13 cellular contexts compared by ENCODE assay signal in the genomic region with DNA sequence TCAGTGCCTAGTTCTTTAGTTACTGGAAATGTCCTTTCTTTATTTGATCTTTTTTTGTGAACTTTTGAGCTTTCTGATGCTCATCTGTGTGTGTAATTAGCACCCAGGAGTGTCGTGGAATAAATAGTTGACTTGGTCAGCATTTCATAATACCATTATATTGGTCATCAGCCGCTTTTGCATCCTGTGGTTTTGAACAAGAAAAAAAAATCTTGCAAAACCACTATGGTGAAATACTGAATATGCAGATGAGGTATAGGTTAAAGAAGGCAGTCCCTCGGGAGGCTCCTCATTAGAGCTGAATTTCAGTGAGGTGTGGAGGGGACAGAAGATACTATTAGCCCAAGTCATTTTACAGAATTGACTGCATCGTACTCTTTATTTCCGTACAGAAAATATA.
DNase-seq lines count a peak whose midpoint lies in the region; ATAC-seq, FAIRE-seq and TF ChIP-seq lines count a peak whose summit lies in the region.
"Had no signal": no experiment of that assay in that cellular context is flagged by ENCODE, and none has a peak within 500 bp of the region (broad histone marks: within the 10 kb centered on the region; RNA-seq: fewer than 3 reads in every experiment).

No MANE protein-coding gene starts in this region.

- TF ChIP-seq CTCF in A673 (conservative IDR thresholded peaks at IDR 0.05; ENCODE audit: low read depth, low read length), result no peak
- TF ChIP-seq CTCF in GM12878 (IDR thresholded peaks at IDR 0.05 in 2 of 3, conservative IDR thresholded peaks at IDR 0.05 in 1 of 3; ENCODE audit: control insufficient read depth in 2 of 3, extremely low read depth in 1 of 3, insufficient read depth in 1 of 3, low read depth in 3 of 3, low read length in 3 of 3), result no peak

- DNase-seq in A673 (ENCODE audit: low spot score) (peak; percentile 7), M059J (ENCODE audit: low read depth) (peak; percentile 65), GM12878 (ENCODE audit: low read depth, low spot score) (no peak), sciatic nerve (ENCODE audit: low spot score) (no peak), HUDEP-2 (lab: John Stamatoyannopoulos, UW; ENCODE audit: unreplicated experiment in 76 of 76) (no peak), T-helper 1 cell (no peak), urothelium cell line (ENCODE audit: low spot score) (no peak)
- DNase-seq: activated T-cell treated with anti-CD3 and anti-CD28 coated beads, Interleukin-2, amount 50 U/mL, for 72 hours; NCI-H1048; pancreas had no signal

- TF ChIP-seq RAD21 in GM12878 (IDR thresholded peaks at IDR 0.05; ENCODE audit: insufficient read depth, low read depth, low read length), result no peak

- no peak for TF ChIP-seq EP300 in GM12878 (IDR thresholded peaks at IDR 0.05; ENCODE audit: borderline replicate concordance in 1 of 2, control insufficient read depth in 1 of 2, low read depth in 2 of 2, low read length in 2 of 2)

- H3K4me1 ChIP-seq in A673 (ENCODE audit: insufficient read depth, low read length, poor library complexity, severe bottlenecking) (peaks cover 8% of the 10 kb centered on the region), GM12878 (ENCODE audit: control insufficient read depth, insufficient read depth, low read length) (no peaks in the 10 kb centered on the region), mucosa of rectum (ENCODE audit: control insufficient read depth in 2 of 2, insufficient read depth in 2 of 2, low read length in 2 of 2) (peaks cover 10 to 16% of the 10 kb centered on the region in 2 donors)

- CTCF ChIA-PET in A673 (lab: Charles Lee) (no interaction called here), GM12878 (lab: Yijun Ruan, JAX) (interaction anchor here (0.7 to 1.1 kb wide), 3 partner anchors 27 to 82 kb away, joined by 3 read pairs; no protein-coding TSS in a partner anchor)

- SMC1A ChIA-PET in GM12878 (lab: Charles Lee; ENCODE audit: uncharacterized antibody, unreplicated experiment), result interaction anchor here (0.7 to 2.2 kb wide), 4 partner anchors 10 to 52 kb away, joined by 3 to 4 read pairs (median 4); no protein-coding TSS in a partner anchor

- no peaks in the 10 kb centered on the region for H3K9me3 ChIP-seq in A673 (ENCODE audit: low read depth, low read length, poor library complexity, severe bottlenecking)
- no peaks in the 10 kb centered on the region for H3K9me3 ChIP-seq in GM12878 (replicated peaks; ENCODE audit: control insufficient read depth, insufficient read depth, low read length)
- H3K9me3 ChIP-seq in mucosa of rectum (ENCODE audit: control insufficient read depth in 2 of 2, low read length in 2 of 2), result no peaks in the 10 kb centered on the region
- H3K9me3 ChIP-seq: BLaER1, pancreas had no signal

- H3K4me2 ChIP-seq in GM12878 (ENCODE audit: control insufficient read depth, insufficient read depth), result no peak overlapping the region
- H3K4me2 ChIP-seq: BLaER1 had no signal

- H3K9ac ChIP-seq in GM12878 (ENCODE audit: control insufficient read depth, insufficient read depth, low read length) (no peak overlapping the region), mucosa of rectum (ENCODE audit: low read depth in 1 of 2, low read length in 2 of 2) (no peak overlapping the region)
- H3K9ac ChIP-seq: BLaER1 had no signal

- RAD21 ChIA-PET in GM12878 (lab: Charles Lee; ENCODE audit: unreplicated experiment), result no interaction called here

- H4K20me1 ChIP-seq in GM12878 (ENCODE audit: control insufficient read depth, insufficient read depth), result no peaks in the 10 kb centered on the region; the same call in none of the 2 replicates

- POLR2A ChIA-PET in A673 (lab: Charles Lee; ENCODE audit: low non-redundant PET) (no interaction called here), GM12878 (lab: Charles Lee) (interaction anchor here (0.5 kb wide), 1 partner anchor 840 kb away, joined by 10 read pairs; no protein-coding TSS in a partner anchor)

- no peaks in the 10 kb centered on the region; the same call in 1 of the 2 replicates for H3K79me2 ChIP-seq in GM12878 (ENCODE audit: control insufficient read depth, insufficient read depth, low read length)

- peak; percentile 80 for ATAC-seq in GM12878
- no peak for ATAC-seq in sciatic nerve
- ATAC-seq: activated T-cell treated with anti-CD3 and anti-CD28 coated beads, Interleukin-2, amount 50 U/mL, for 72 hours; stimulated activated effector memory CD8-positive, alpha-beta T cell treated with anti-CD3 and anti-CD28 coated beads, Interleukin-12 subunit alpha, Interleukin-12 subunit beta, amount 100 ng/mL, for 72 hours had no signal

- H3K4me3 ChIP-seq in A673 (ENCODE audit: low read depth, low read length, poor library complexity, severe bottlenecking) (no peak overlapping the region), GM12878 (no peak overlapping the region), mucosa of rectum (ENCODE audit: low read length in 2 of 2) (no peak overlapping the region)
- H3K4me3 ChIP-seq: BLaER1, pancreas had no signal

- no peaks in the 10 kb centered on the region for H3K36me3 ChIP-seq in A673 (ENCODE audit: insufficient read depth, low read length, poor library complexity, severe bottlenecking)
- no peaks in the 10 kb centered on the region; a peak in 1 of 4 replicates for H3K36me3 ChIP-seq in GM12878 (ENCODE audit: control insufficient read depth in 2 of 2, insufficient read depth in 2 of 2, low read length in 1 of 2)
- H3K36me3 ChIP-seq in mucosa of rectum (ENCODE audit: control insufficient read depth in 2 of 2, insufficient read depth in 2 of 2, low read length in 2 of 2), result peaks cover 0 to 3% of the 10 kb centered on the region in 2 donors

- in situ Hi-C loops in GM12878 (cut with MboI), result no loop called here

- 9% methylated on average over 5 of the region's 5 CpGs for WGBS in GM12878 (ENCODE audit: insufficient coverage, insufficient replicate concordance, low lambda C conversion rate, missing lambda C conversion rate)

- H3K27ac ChIP-seq in A673 (ENCODE audit: low read depth, low read length, poor library complexity, severe bottlenecking) (no peak overlapping the region), GM12878 (ENCODE audit: control insufficient read depth, insufficient read depth) (no peak overlapping the region), mucosa of rectum (ENCODE audit: low read depth in 2 of 2, low read length in 2 of 2) (peak overlapping the region; percentile 56 to 59)
- H3K27ac ChIP-seq: BLaER1 had no signal

- no peak overlapping the region for H2AFZ ChIP-seq in GM12878 (ENCODE audit: control insufficient read depth, low read depth, low read length)

- H3K27me3 ChIP-seq in A673 (replicated peaks; ENCODE audit: insufficient read depth, low read depth, low read length, poor library complexity) (no peaks in the 10 kb centered on the region), GM12878 (replicated peaks in 1 of 2; ENCODE audit: control insufficient read depth in 2 of 2, insufficient read depth in 2 of 2, low read length in 1 of 2) (no peaks in the 10 kb centered on the region), mucosa of rectum (ENCODE audit: control insufficient read depth in 2 of 2, insufficient read depth in 2 of 2, low read length in 2 of 2) (no peaks in the 10 kb centered on the region)
- H3K27me3 ChIP-seq: BLaER1, pancreas had no signal

- FAIRE-seq in GM12878 (lab: Jason Lieb, UNC), result no peak
- no peak for FAIRE-seq in urothelium cell line (lab: Jason Lieb, UNC)
- FAIRE-seq: pancreas had no signal

- no peak for TF ChIP-seq POLR2A in GM12878 (IDR thresholded peaks at IDR 0.05; ENCODE audit: low read depth, low read length)

- intact Hi-C loops in A673 (cut with micrococcal nuclease; ENCODE audit: unreplicated experiment), result no loop called here
- intact Hi-C loops in GM12878 (cut with micrococcal nuclease; ENCODE audit: unreplicated experiment), result no loop called here
- intact Hi-C loops in sciatic nerve (cut with DNase I), result no loop called here

- BruUV-seq in A673 (replicated peaks; lab: Mats Ljungman, UMichigan) (no TSS peak), GM12878 (replicated peaks; lab: Mats Ljungman, UMichigan) (no TSS peak)

TF ChIP-seq in GM12878, 131 proteins besides CTCF, POLR2A, EP300 and RAD21:
- no peak for TF ChIP-seq LARP7 (IDR thresholded peaks at IDR 0.05)
- peak; percentile 62; the same call in 1 of the 3 replicates for TF ChIP-seq POU2F2 (IDR thresholded peaks at IDR 0.05; ENCODE audit: borderline replicate concordance, low read depth, low read length)
- TF ChIP-seq MTA2 (IDR thresholded peaks at IDR 0.05; ENCODE audit: low read depth), result peak; percentile 29; the same call in 1 of the 2 replicates
- peak; percentile 72 for TF ChIP-seq MEF2B (IDR thresholded peaks at IDR 0.05; ENCODE audit: partially characterized antibody, poor library complexity, severe bottlenecking)
- peak; percentile 48 for TF ChIP-seq RUNX3 (IDR thresholded peaks at IDR 0.05; ENCODE audit: low read length)
- TF ChIP-seq CBX3 (IDR thresholded peaks at IDR 0.05; ENCODE audit: borderline replicate concordance, low read depth), result no peak
- peak; percentile 50; the same call in 1 of the 2 replicates for TF ChIP-seq NR2F1 (conservative IDR thresholded peaks at IDR 0.05)
- peak; percentile 59; the same call in 1 of the 2 replicates for TF ChIP-seq ZNF217 (IDR thresholded peaks at IDR 0.05)
- peak; percentile 64; the same call in 1 of the 2 replicates for TF ChIP-seq ZNF384 (IDR thresholded peaks at IDR 0.05; ENCODE audit: borderline replicate concordance, low read depth, low read length)
- TF ChIP-seq, protein P1, sequence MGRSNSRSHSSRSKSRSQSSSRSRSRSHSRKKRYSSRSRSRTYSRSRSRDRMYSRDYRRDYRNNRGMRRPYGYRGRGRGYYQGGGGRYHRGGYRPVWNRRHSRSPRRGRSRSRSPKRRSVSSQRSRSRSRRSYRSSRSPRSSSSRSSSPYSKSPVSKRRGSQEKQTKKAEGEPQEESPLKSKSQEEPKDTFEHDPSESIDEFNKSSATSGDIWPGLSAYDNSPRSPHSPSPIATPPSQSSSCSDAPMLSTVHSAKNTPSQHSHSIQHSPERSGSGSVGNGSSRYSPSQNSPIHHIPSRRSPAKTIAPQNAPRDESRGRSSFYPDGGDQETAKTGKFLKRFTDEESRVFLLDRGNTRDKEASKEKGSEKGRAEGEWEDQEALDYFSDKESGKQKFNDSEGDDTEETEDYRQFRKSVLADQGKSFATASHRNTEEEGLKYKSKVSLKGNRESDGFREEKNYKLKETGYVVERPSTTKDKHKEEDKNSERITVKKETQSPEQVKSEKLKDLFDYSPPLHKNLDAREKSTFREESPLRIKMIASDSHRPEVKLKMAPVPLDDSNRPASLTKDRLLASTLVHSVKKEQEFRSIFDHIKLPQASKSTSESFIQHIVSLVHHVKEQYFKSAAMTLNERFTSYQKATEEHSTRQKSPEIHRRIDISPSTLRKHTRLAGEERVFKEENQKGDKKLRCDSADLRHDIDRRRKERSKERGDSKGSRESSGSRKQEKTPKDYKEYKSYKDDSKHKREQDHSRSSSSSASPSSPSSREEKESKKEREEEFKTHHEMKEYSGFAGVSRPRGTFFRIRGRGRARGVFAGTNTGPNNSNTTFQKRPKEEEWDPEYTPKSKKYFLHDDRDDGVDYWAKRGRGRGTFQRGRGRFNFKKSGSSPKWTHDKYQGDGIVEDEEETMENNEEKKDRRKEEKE (IDR thresholded peaks at IDR 0.05), result no peak
- no peak for TF ChIP-seq BACH1 (IDR thresholded peaks at IDR 0.05; ENCODE audit: borderline replicate concordance)
TF ChIP-seq in GM12878: peak in this region for 7.

Comparison
In these comparisons a context has a peak if more than half of its experiments do, and no peak if none do; other contexts are left out.
1. DNase-seq: peak in A673 (single experiment) and M059J (single experiment); none in GM12878 (single experiment), sciatic nerve (single experiment), HUDEP-2 (0 of 76), T-helper 1 cell (0 of 5) and urothelium cell line (single experiment).
2. H3K27ac ChIP-seq: peak in mucosa of rectum (2 of 2); none in A673 (single experiment) and GM12878 (single experiment).